In the genomic region with DNA sequence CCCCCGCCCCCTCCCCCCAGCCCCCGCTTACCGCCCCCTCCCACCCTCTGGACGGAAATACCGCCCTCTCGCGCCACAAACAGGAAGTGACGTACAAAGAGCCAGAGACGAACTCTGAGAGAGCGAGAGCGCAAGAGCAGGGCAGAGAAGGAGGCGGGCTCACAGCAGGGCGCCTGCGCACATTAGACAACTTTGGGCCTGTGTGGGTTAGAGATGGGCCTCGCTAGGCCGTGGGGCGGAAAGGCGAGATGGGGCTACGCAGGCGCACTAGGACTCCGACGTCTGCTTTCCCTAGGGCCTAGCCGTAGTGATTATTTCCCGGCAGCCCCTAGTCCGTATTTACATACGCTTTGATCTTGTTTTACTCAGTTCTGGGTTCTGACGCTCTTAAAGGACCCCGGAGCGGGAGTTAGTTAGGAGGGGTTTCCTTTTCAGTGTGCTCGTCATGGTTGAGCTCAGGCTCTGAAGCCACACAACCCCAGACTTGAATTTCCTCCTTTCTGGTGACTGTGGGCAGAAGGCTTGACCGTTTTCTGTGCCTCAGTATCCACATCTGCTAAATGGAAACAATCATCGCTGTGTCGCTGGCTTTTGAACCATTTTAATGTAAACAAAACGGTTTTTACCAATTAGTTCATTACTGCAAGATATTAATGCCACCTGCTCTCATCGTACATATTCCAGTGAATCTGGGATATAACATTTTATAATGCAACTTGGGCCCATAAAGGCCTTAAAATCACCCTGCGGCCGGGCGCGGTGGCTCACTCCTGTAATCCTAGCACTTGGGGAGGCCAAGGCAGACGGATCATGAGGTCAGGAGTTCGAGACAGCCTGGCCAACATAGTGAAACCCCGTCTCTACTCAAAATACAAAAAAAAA, we compare ENCODE assay signal across 1 cellular context.
TF ChIP-seq lines count a peak whose summit lies in the region.

No MANE protein-coding gene starts in this region.

TF ChIP-seq in GM12878, 131 proteins besides CTCF, POLR2A, EP300 and RAD21 (continued from another document and continues in another):
- TF ChIP-seq, protein P1, sequence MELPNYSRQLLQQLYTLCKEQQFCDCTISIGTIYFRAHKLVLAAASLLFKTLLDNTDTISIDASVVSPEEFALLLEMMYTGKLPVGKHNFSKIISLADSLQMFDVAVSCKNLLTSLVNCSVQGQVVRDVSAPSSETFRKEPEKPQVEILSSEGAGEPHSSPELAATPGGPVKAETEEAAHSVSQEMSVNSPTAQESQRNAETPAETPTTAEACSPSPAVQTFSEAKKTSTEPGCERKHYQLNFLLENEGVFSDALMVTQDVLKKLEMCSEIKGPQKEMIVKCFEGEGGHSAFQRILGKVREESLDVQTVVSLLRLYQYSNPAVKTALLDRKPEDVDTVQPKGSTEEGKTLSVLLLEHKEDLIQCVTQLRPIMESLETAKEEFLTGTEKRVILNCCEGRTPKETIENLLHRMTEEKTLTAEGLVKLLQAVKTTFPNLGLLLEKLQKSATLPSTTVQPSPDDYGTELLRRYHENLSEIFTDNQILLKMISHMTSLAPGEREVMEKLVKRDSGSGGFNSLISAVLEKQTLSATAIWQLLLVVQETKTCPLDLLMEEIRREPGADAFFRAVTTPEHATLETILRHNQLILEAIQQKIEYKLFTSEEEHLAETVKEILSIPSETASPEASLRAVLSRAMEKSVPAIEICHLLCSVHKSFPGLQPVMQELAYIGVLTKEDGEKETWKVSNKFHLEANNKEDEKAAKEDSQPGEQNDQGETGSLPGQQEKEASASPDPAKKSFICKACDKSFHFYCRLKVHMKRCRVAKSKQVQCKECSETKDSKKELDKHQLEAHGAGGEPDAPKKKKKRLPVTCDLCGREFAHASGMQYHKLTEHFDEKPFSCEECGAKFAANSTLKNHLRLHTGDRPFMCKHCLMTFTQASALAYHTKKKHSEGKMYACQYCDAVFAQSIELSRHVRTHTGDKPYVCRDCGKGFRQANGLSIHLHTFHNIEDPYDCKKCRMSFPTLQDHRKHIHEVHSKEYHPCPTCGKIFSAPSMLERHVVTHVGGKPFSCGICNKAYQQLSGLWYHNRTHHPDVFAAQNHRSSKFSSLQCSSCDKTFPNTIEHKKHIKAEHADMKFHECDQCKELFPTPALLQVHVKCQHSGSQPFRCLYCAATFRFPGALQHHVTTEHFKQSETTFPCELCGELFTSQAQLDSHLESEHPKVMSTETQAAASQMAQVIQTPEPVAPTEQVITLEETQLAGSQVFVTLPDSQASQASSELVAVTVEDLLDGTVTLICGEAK (IDR thresholded peaks at IDR 0.05; ENCODE audit: borderline replicate concordance): peak; percentile 83
- 0 out of 2 replicates have a peak, but pooled peaks have one; percentile 38 for TF ChIP-seq POLR2AphosphoS2 (IDR thresholded peaks at IDR 0.05; ENCODE audit: low read depth, low read length)
- no peak for TF ChIP-seq SUZ12 (IDR thresholded peaks at IDR 0.05; ENCODE audit: unreplicated experiment)
- peak; percentile 50; the same call in 1 of the 2 replicates for TF ChIP-seq NBN (IDR thresholded peaks at IDR 0.05)
- no peak for TF ChIP-seq SMC3 (IDR thresholded peaks at IDR 0.05; ENCODE audit: borderline replicate concordance, low read length)
- no peak for TF ChIP-seq MEF2A (IDR thresholded peaks at IDR 0.05; ENCODE audit: insufficient read depth, low read depth, low read length)
- no peak for TF ChIP-seq MYB (IDR thresholded peaks at IDR 0.05; ENCODE audit: borderline replicate concordance, low read depth, low read length)
- TF ChIP-seq, protein P2, sequence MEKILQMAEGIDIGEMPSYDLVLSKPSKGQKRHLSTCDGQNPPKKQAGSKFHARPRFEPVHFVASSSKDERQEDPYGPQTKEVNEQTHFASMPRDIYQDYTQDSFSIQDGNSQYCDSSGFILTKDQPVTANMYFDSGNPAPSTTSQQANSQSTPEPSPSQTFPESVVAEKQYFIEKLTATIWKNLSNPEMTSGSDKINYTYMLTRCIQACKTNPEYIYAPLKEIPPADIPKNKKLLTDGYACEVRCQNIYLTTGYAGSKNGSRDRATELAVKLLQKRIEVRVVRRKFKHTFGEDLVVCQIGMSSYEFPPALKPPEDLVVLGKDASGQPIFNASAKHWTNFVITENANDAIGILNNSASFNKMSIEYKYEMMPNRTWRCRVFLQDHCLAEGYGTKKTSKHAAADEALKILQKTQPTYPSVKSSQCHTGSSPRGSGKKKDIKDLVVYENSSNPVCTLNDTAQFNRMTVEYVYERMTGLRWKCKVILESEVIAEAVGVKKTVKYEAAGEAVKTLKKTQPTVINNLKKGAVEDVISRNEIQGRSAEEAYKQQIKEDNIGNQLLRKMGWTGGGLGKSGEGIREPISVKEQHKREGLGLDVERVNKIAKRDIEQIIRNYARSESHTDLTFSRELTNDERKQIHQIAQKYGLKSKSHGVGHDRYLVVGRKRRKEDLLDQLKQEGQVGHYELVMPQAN (conservative IDR thresholded peaks at IDR 0.05): no peak
- TF ChIP-seq IKZF2 (IDR thresholded peaks at IDR 0.05): peak in 1 of 2 experiments; percentile 34; a peak in 1 of 4 replicates
- TF ChIP-seq, protein P3, sequence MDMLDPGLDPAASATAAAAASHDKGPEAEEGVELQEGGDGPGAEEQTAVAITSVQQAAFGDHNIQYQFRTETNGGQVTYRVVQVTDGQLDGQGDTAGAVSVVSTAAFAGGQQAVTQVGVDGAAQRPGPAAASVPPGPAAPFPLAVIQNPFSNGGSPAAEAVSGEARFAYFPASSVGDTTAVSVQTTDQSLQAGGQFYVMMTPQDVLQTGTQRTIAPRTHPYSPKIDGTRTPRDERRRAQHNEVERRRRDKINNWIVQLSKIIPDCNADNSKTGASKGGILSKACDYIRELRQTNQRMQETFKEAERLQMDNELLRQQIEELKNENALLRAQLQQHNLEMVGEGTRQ (IDR thresholded peaks at IDR 0.05; ENCODE audit: borderline replicate concordance, low read depth, low read length): no peak
- TF ChIP-seq, protein P4, sequence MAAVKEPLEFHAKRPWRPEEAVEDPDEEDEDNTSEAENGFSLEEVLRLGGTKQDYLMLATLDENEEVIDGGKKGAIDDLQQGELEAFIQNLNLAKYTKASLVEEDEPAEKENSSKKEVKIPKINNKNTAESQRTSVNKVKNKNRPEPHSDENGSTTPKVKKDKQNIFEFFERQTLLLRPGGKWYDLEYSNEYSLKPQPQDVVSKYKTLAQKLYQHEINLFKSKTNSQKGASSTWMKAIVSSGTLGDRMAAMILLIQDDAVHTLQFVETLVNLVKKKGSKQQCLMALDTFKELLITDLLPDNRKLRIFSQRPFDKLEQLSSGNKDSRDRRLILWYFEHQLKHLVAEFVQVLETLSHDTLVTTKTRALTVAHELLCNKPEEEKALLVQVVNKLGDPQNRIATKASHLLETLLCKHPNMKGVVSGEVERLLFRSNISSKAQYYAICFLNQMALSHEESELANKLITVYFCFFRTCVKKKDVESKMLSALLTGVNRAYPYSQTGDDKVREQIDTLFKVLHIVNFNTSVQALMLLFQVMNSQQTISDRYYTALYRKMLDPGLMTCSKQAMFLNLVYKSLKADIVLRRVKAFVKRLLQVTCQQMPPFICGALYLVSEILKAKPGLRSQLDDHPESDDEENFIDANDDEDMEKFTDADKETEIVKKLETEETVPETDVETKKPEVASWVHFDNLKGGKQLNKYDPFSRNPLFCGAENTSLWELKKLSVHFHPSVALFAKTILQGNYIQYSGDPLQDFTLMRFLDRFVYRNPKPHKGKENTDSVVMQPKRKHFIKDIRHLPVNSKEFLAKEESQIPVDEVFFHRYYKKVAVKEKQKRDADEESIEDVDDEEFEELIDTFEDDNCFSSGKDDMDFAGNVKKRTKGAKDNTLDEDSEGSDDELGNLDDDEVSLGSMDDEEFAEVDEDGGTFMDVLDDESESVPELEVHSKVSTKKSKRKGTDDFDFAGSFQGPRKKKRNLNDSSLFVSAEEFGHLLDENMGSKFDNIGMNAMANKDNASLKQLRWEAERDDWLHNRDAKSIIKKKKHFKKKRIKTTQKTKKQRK (IDR thresholded peaks at IDR 0.05; ENCODE audit: low read depth, low read length): no peak
- TF ChIP-seq, protein P5, sequence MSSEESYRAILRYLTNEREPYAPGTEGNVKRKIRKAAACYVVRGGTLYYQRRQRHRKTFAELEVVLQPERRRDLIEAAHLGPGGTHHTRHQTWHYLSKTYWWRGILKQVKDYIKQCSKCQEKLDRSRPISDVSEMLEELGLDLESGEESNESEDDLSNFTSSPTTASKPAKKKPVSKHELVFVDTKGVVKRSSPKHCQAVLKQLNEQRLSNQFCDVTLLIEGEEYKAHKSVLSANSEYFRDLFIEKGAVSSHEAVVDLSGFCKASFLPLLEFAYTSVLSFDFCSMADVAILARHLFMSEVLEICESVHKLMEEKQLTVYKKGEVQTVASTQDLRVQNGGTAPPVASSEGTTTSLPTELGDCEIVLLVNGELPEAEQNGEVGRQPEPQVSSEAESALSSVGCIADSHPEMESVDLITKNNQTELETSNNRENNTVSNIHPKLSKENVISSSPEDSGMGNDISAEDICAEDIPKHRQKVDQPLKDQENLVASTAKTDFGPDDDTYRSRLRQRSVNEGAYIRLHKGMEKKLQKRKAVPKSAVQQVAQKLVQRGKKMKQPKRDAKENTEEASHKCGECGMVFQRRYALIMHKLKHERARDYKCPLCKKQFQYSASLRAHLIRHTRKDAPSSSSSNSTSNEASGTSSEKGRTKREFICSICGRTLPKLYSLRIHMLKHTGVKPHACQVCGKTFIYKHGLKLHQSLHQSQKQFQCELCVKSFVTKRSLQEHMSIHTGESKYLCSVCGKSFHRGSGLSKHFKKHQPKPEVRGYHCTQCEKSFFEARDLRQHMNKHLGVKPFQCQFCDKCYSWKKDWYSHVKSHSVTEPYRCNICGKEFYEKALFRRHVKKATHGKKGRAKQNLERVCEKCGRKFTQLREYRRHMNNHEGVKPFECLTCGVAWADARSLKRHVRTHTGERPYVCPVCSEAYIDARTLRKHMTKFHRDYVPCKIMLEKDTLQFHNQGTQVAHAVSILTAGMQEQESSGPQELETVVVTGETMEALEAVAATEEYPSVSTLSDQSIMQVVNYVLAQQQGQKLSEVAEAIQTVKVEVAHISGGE (CRISPR knock-in tag; IDR thresholded peaks at IDR 0.05): no peak
- no peak for TF ChIP-seq SP1 (IDR thresholded peaks at IDR 0.05; ENCODE audit: low read depth, low read length)
- TF ChIP-seq, protein P6, sequence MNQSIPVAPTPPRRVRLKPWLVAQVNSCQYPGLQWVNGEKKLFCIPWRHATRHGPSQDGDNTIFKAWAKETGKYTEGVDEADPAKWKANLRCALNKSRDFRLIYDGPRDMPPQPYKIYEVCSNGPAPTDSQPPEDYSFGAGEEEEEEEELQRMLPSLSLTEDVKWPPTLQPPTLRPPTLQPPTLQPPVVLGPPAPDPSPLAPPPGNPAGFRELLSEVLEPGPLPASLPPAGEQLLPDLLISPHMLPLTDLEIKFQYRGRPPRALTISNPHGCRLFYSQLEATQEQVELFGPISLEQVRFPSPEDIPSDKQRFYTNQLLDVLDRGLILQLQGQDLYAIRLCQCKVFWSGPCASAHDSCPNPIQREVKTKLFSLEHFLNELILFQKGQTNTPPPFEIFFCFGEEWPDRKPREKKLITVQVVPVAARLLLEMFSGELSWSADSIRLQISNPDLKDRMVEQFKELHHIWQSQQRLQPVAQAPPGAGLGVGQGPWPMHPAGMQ (IDR thresholded peaks at IDR 0.05; ENCODE audit: borderline replicate concordance): no peak
- TF ChIP-seq SMAD1 (IDR thresholded peaks at IDR 0.05; ENCODE audit: low read depth, partially characterized antibody): peak; percentile 55
- TF ChIP-seq JUNB (IDR thresholded peaks at IDR 0.05): 0 out of 2 replicates have a peak, but pooled peaks have one; percentile 2
- TF ChIP-seq, protein P7, sequence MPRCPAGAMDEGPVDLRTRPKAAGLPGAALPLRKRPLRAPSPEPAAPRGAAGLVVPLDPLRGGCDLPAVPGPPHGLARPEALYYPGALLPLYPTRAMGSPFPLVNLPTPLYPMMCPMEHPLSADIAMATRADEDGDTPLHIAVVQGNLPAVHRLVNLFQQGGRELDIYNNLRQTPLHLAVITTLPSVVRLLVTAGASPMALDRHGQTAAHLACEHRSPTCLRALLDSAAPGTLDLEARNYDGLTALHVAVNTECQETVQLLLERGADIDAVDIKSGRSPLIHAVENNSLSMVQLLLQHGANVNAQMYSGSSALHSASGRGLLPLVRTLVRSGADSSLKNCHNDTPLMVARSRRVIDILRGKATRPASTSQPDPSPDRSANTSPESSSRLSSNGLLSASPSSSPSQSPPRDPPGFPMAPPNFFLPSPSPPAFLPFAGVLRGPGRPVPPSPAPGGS (IDR thresholded peaks at IDR 0.05; ENCODE audit: borderline replicate concordance, insufficient read depth, low read depth, low read length, poor library complexity, severe bottlenecking): no peak
- no peak for TF ChIP-seq HDAC2 (IDR thresholded peaks at IDR 0.05)
- TF ChIP-seq, protein P8, sequence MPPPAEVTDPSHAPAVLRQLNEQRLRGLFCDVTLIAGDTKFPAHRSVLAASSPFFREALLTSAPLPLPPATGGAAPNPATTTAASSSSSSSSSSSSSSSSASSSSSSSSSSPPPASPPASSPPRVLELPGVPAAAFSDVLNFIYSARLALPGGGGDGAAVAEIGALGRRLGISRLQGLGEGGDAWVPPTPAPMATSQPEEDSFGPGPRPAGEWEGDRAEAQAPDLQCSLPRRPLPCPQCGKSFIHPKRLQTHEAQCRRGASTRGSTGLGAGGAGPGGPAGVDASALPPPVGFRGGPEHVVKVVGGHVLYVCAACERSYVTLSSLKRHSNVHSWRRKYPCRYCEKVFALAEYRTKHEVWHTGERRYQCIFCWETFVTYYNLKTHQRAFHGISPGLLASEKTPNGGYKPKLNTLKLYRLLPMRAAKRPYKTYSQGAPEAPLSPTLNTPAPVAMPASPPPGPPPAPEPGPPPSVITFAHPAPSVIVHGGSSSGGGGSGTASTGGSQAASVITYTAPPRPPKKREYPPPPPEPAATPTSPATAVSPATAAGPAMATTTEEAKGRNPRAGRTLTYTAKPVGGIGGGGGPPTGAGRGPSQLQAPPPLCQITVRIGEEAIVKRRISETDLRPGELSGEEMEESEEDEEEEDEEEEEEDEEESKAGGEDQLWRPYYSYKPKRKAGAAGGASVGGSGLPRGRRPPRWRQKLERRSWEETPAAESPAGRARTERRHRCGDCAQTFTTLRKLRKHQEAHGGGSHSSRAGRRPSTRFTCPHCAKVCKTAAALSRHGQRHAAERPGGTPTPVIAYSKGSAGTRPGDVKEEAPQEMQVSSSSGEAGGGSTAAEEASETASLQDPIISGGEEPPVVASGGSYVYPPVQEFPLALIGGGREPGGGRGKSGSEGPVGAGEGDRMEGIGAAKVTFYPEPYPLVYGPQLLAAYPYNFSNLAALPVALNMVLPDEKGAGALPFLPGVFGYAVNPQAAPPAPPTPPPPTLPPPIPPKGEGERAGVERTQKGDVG (CRISPR knock-in tag; IDR thresholded peaks at IDR 0.05): no peak
- no peak for TF ChIP-seq BMI1 (IDR thresholded peaks at IDR 0.05; ENCODE audit: borderline replicate concordance)
- TF ChIP-seq HCFC1 (IDR thresholded peaks at IDR 0.05; ENCODE audit: low read length): peak; percentile 48; the same call in 1 of the 2 replicates
- peak; percentile 96 for TF ChIP-seq TCF7 (IDR thresholded peaks at IDR 0.05; ENCODE audit: borderline replicate concordance)
- TF ChIP-seq CBX3 (IDR thresholded peaks at IDR 0.05; ENCODE audit: borderline replicate concordance, low read depth): no peak
- TF ChIP-seq ZNF207 (IDR thresholded peaks at IDR 0.05; ENCODE audit: borderline replicate concordance): no peak
- peak; percentile 51 for TF ChIP-seq FOXK2 (IDR thresholded peaks at IDR 0.05)
- TF ChIP-seq PAX8 (IDR thresholded peaks at IDR 0.05): 0 out of 2 replicates have a peak, but pooled peaks have one; percentile 32
- TF ChIP-seq CREM (IDR thresholded peaks at IDR 0.05; ENCODE audit: low read depth): peak; percentile 77
- no peak for TF ChIP-seq CHD4 (IDR thresholded peaks at IDR 0.05)
- 0 out of 3 replicates have a peak, but pooled peaks of 1 of the 2 experiments have one; percentile 43 for TF ChIP-seq EGR1 (IDR thresholded peaks at IDR 0.05; ENCODE audit: borderline replicate concordance in 1 of 2, low read depth in 2 of 2, low read length in 2 of 2)
- TF ChIP-seq JUND (IDR thresholded peaks at IDR 0.05; ENCODE audit: low read depth, low read length): no peak
- TF ChIP-seq SUPT20H (IDR thresholded peaks at IDR 0.05; ENCODE audit: borderline replicate concordance, control insufficient read depth, low read depth, low read length): no peak
- TF ChIP-seq STAT1 (conservative IDR thresholded peaks at IDR 0.05): no peak
- no peak for TF ChIP-seq ZNF384 (IDR thresholded peaks at IDR 0.05; ENCODE audit: borderline replicate concordance, low read depth, low read length)
